9 cellular contexts compared by ENCODE assay signal in the genomic region with DNA sequence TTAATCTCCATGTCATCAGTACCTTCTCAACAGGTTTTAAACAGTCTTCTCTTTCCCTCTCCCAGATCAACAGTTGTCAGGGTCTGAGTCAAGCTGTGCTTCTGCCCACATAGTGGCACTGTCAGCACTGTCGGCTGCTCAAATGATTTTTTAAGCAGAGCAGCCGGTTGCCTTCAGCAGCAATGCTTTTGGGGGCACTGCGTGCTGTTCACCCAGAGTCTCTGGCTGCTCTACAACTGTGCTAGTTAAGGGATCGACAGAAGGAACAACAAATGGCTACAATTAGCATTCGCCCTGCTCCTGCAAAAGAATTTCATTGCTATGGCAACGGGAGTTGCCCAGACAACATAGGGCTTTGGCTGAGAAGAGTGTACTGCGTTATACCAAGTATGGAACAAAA.
DNase-seq lines count a peak whose midpoint lies in the region; ATAC-seq lines count a peak whose summit lies in the region.
"Had no signal": no experiment of that assay in that cellular context is flagged by ENCODE, and none has a peak within 500 bp of the region (broad histone marks: within the 10 kb centered on the region; RNA-seq: fewer than 3 reads in every experiment).

No MANE protein-coding gene starts in this region.

- H3K36me3 ChIP-seq in HAP-1 (replicated peaks), result no peaks in the 10 kb centered on the region

- H3K27me3 ChIP-seq in HAP-1 (ENCODE audit: low read depth), result no peaks in the 10 kb centered on the region

- DNase-seq in HAP-1 (ENCODE audit: low spot score in 2 of 2), result peak; percentile 79 to 88
- DNase-seq in head of caudate nucleus, result peak in 40 of 42 donors; percentile 14 to 77 (median 46)
- DNase-seq in putamen (ENCODE audit: low spot score), result peak; percentile 59
- no peak for DNase-seq in NCI-H510A treated with DMSO at 0.1 percent for 48 hours (lab: John Stamatoyannopoulos, UW)
- DNase-seq in activated CD4-positive, alpha-beta T cell treated with anti-CD3 and anti-CD28 coated beads, Interleukin-2, amount 50 U/mL, for 48 hours, result no peak
- DNase-seq in OCI-M2 (lab: John Stamatoyannopoulos, UW; ENCODE audit: unreplicated experiment), result no peak

- ATAC-seq in HG02678 (IDR thresholded peaks at IDR 0.05; ENCODE audit: unreplicated experiment), result no peak
- ATAC-seq: GM12878 had no signal

- peaks cover 21% of the 10 kb centered on the region for H3K4me1 ChIP-seq in HAP-1

- H3K9me3 ChIP-seq in HAP-1, result no peaks in the 10 kb centered on the region

- peak overlapping the region; percentile 30 for H3K27ac ChIP-seq in angular gyrus (ENCODE audit: low read depth, low read length)

- in situ Hi-C loops in HAP-1 (cut with MboI; ENCODE audit: low sequenced_read_pairs), result no loop called here

- H3K4me3 ChIP-seq in HAP-1, result no peak overlapping the region
- H3K4me3 ChIP-seq: GM12878 had no signal

- intact Hi-C loops in head of caudate nucleus (cut with DNase I), result no loop called here

Comparison
In these comparisons a context has a peak if more than half of its experiments do, and no peak if none do; other contexts are left out.
1. DNase-seq: peak in HAP-1 (2 of 2), head of caudate nucleus (40 of 42) and putamen (single experiment); none in NCI-H510A treated with DMSO at 0.1 percent for 48 hours (single experiment), activated CD4-positive, alpha-beta T cell treated with anti-CD3 and anti-CD28 coated beads, Interleukin-2, amount 50 U/mL, for 48 hours (0 of 2) and OCI-M2 (single experiment).